30 cellular contexts compared by ENCODE assay signal in genomic region chr4:101941816-101942358, GRCh38.
"Had no signal": no experiment of that assay in that cellular context is flagged by ENCODE, and none has a peak within 500 bp of the region (broad histone marks: within the 10 kb centered on the region; RNA-seq: fewer than 3 reads in every experiment).

No MANE protein-coding gene starts in this region.

- H3K4me3 Mint-ChIP-seq: activated CD4-positive, alpha-beta memory T cell treated with anti-CD3 and anti-CD28 coated beads, Interleukin-2, amount 10 ng/mL, durations not matched to agents 7 days and 5 days; activated CD4-positive, alpha-beta T cell treated with anti-CD3 and anti-CD28 coated beads, Interleukin-2, amount 10 ng/mL, durations not matched to agents 7 days and 5 days; central memory CD8-positive, alpha-beta T cell; dendritic cell treated with granulocyte-macrophage colony-stimulating factor and Interleukin-4, amounts not matched to agents 40 ng/mL and 50 ng/mL, for 4 days; endodermal cell; naive thymus-derived CD8-positive, alpha-beta T cell; neural crest cell; stimulated activated effector memory CD8-positive, alpha-beta T cell treated with anti-CD3 and anti-CD28 coated beads, Interleukin-12 subunit alpha, Interleukin-12 subunit beta, amount 100 ng/mL, for 72 hours; T-helper 1 cell treated with Interleukin-12 subunit alpha and Interleukin-12 subunit beta and Interleukin-4 antibody, amounts not matched to agents 30 μg/mL and 1 μg/mL, for 36 hours had no signal

- H3K27me3 Mint-ChIP-seq: activated CD4-positive, alpha-beta memory T cell treated with anti-CD3 and anti-CD28 coated beads, Interleukin-2, amount 10 ng/mL, durations not matched to agents 7 days and 5 days; central memory CD8-positive, alpha-beta T cell; dendritic cell treated with granulocyte-macrophage colony-stimulating factor and Interleukin-4, amounts not matched to agents 40 ng/mL and 50 ng/mL, for 4 days had no signal

- H3K36me3 Mint-ChIP-seq: activated naive CD4-positive, alpha-beta T cell treated with anti-CD3 and anti-CD28 coated beads, Interleukin-2, amount 50 U/mL, for 72 hours; naive thymus-derived CD8-positive, alpha-beta T cell; stimulated activated effector memory CD8-positive, alpha-beta T cell treated with anti-CD3 and anti-CD28 coated beads, Interleukin-12 subunit alpha, Interleukin-12 subunit beta, amount 100 ng/mL, for 72 hours had no signal

- H3K27ac Mint-ChIP-seq: activated CD4-positive, alpha-beta memory T cell treated with anti-CD3 and anti-CD28 coated beads, Interleukin-2, amount 10 ng/mL, durations not matched to agents 7 days and 5 days; activated CD4-positive, alpha-beta T cell treated with anti-CD3 and anti-CD28 coated beads, Interleukin-2, amount 10 ng/mL, durations not matched to agents 7 days and 5 days; activated naive CD4-positive, alpha-beta T cell treated with anti-CD3 and anti-CD28 coated beads, Interleukin-2, amount 50 U/mL, for 72 hours; activated T-helper 2 cell treated with anti-CD3 and anti-CD28 coated beads, Interferon-gamma antibody, Interleukin-2, Interleukin-4, amounts not matched to agents 10 μg/mL and 5 μg/mL and 100 μg/mL, durations not matched to agents 14 hours and 24 hours and 36 hours; dendritic cell treated with granulocyte-macrophage colony-stimulating factor and Interleukin-4, amounts not matched to agents 40 ng/mL and 50 ng/mL, for 4 days; endodermal cell; naive thymus-derived CD8-positive, alpha-beta T cell; stimulated activated effector memory CD8-positive, alpha-beta T cell treated with anti-CD3 and anti-CD28 coated beads, Interleukin-12 subunit alpha, Interleukin-12 subunit beta, amount 100 ng/mL, for 72 hours; T-helper 1 cell treated with Interleukin-12 subunit alpha and Interleukin-12 subunit beta and Interleukin-4 antibody, amounts not matched to agents 30 μg/mL and 1 μg/mL, for 36 hours had no signal

- H3K9me3 ChIP-seq: breast epithelium, pancreas, prostate gland, sigmoid colon, thyroid gland, upper lobe of left lung, vagina had no signal

- H3K4me3 ChIP-seq: breast epithelium, pancreas, prostate gland, sigmoid colon, stomach, thyroid gland, upper lobe of left lung, vagina had no signal

- H3K4me1 Mint-ChIP-seq: activated CD4-positive, alpha-beta memory T cell treated with anti-CD3 and anti-CD28 coated beads, Interleukin-2, amount 10 ng/mL, durations not matched to agents 7 days and 5 days; activated CD4-positive, alpha-beta T cell treated with anti-CD3 and anti-CD28 coated beads, Interleukin-2, amount 10 ng/mL, durations not matched to agents 7 days and 5 days; central memory CD8-positive, alpha-beta T cell; endodermal cell; naive thymus-derived CD8-positive, alpha-beta T cell; stimulated activated effector memory CD8-positive, alpha-beta T cell treated with anti-CD3 and anti-CD28 coated beads, Interleukin-12 subunit alpha, Interleukin-12 subunit beta, amount 100 ng/mL, for 72 hours had no signal

- DNase-seq: activated CD4-positive, alpha-beta memory T cell treated with anti-CD3 and anti-CD28 coated beads, Interleukin-2, amount 10 ng/mL, durations not matched to agents 7 days and 5 days; activated CD4-positive, alpha-beta T cell treated with anti-CD3 and anti-CD28 coated beads for 1 hour; activated CD4-positive, alpha-beta T cell treated with anti-CD3 and anti-CD28 coated beads, Interleukin-2, amount 10 ng/mL, durations not matched to agents 7 days and 5 days; activated T-cell treated with anti-CD3 and anti-CD28 coated beads, Interleukin-2, amount 50 U/mL, for 48 hours; endodermal cell; glutamatergic neuron; islet precursor cell; left colon; midbrain; naive thymus-derived CD8-positive, alpha-beta T cell; nucleus accumbens; pancreas; sigmoid colon; small intestine; stimulated activated CD4-positive, alpha-beta T cell treated with anti-CD3 and anti-CD28 coated beads, Interleukin-4, amount 100 ng/mL, for 24 hours; stomach; T1000; thyroid gland; upper lobe of left lung had no signal

- H3K27ac ChIP-seq: breast epithelium, pancreas, prostate gland, sigmoid colon, stomach, upper lobe of left lung, vagina had no signal

- ATAC-seq: activated naive CD4-positive, alpha-beta T cell treated with anti-CD3 and anti-CD28 coated beads, Interleukin-2, amount 50 U/mL, for 72 hours; esophagus mucosa; left colon; naive thymus-derived CD8-positive, alpha-beta T cell; pancreas; stimulated activated effector memory CD8-positive, alpha-beta T cell treated with anti-CD3 and anti-CD28 coated beads, Interleukin-12 subunit alpha, Interleukin-12 subunit beta, amount 100 ng/mL, for 72 hours had no signal

- H3K9me3 Mint-ChIP-seq: activated CD4-positive, alpha-beta T cell treated with anti-CD3 and anti-CD28 coated beads, Interleukin-2, amount 10 ng/mL, durations not matched to agents 7 days and 5 days; activated T-helper 2 cell treated with anti-CD3 and anti-CD28 coated beads, Interferon-gamma antibody, Interleukin-2, Interleukin-4, amounts not matched to agents 10 μg/mL and 5 μg/mL and 100 μg/mL, durations not matched to agents 14 hours and 24 hours and 36 hours; dendritic cell treated with granulocyte-macrophage colony-stimulating factor and Interleukin-4, amounts not matched to agents 40 ng/mL and 50 ng/mL, for 4 days; T-helper 1 cell treated with Interleukin-12 subunit alpha and Interleukin-12 subunit beta and Interleukin-4 antibody, amounts not matched to agents 30 μg/mL and 1 μg/mL, for 36 hours had no signal

- H3K4me1 ChIP-seq: breast epithelium, pancreas, prostate gland, sigmoid colon, stomach, upper lobe of left lung, vagina had no signal

- H3K27me3 ChIP-seq: breast epithelium, pancreas, sigmoid colon, stomach, thyroid gland, upper lobe of left lung, vagina had no signal

- H3K36me3 ChIP-seq: breast epithelium, pancreas, prostate gland, sigmoid colon, stomach, thyroid gland, upper lobe of left lung, vagina had no signal
